In genomic region chr7:155555116-155555695, GRCh38 we compare ENCODE assay signal across 32 cellular contexts. TPM values are rescaled to one million over a fixed set of nuclear protein-coding genes. Genes with fewer than 3 reads are reported as not detected.
"Had no signal": no experiment of that assay in that cellular context is flagged by ENCODE, and none has a peak within 500 bp of the region (broad histone marks: within the 10 kb centered on the region; RNA-seq: fewer than 3 reads in every experiment).

No MANE protein-coding gene starts in this region.

- H3K9me3 ChIP-seq: left lung, mucosa of descending colon, pancreas, psoas muscle, right atrium auricular region, right lobe of liver, uterus had no signal

- H3K4me3 Mint-ChIP-seq: memory B cell; naive thymus-derived CD4-positive, alpha-beta T cell; nephron; neural progenitor cell; stimulated activated memory B cell treated with anti-CD40 and anti-IgM and Interleukin-4, amounts not matched to agents 10 μg/mL and 1 μg/mL and 100 μg/mL, for 72 hours; stimulated activated naive CD8-positive, alpha-beta T cell treated with anti-CD3 and anti-CD28 coated beads, Interleukin-15, amount 100 ng/mL, for 72 hours; type B pancreatic cell had no signal

- H3K27ac ChIP-seq: heart left ventricle, left lung, neural progenitor cell, pancreas, psoas muscle, right atrium auricular region, right lobe of liver, tibial nerve, uterus had no signal

- DNase-seq: glutamatergic neuron; islet precursor cell; left lung; midbrain; mucosa of descending colon; naive thymus-derived CD4-positive, alpha-beta T cell; psoas muscle; right lobe of liver; stimulated activated CD4-positive, alpha-beta T cell treated with anti-CD3 and anti-CD28 coated beads, Interleukin-1b, Interleukin-23, amount 100 ng/mL, for 48 hours; stimulated activated CD4-positive, alpha-beta T cell treated with anti-CD3 and anti-CD28 coated beads, Interleukin-2, amount 100 ng/mL, for 48 hours; stimulated activated CD4-positive, alpha-beta T cell treated with anti-CD3 and anti-CD28 coated beads, Interleukin-4, amount 100 ng/mL, for 4 hours; stimulated activated CD8-positive, alpha-beta memory T cell treated with anti-CD3 and anti-CD28 coated beads, Interleukin-4, amount 100 ng/mL, for 48 hours; stimulated activated naive CD4-positive, alpha-beta T cell treated with Interleukin-2 at 50 U/mL for 16 hours; stimulated activated naive CD8-positive, alpha-beta T cell treated with anti-CD3 and anti-CD28 coated beads, Interleukin-15, amount 100 ng/mL, for 72 hours; uterus had no signal

- H3K4me1 ChIP-seq: left lung, neural progenitor cell, pancreas, psoas muscle, right atrium auricular region, right lobe of liver, tibial nerve, uterus had no signal

- H3K36me3 ChIP-seq: heart left ventricle, left lung, neural progenitor cell, pancreas, right atrium auricular region, right lobe of liver, tibial nerve, uterus had no signal

- H3K4me1 Mint-ChIP-seq: memory B cell; naive thymus-derived CD4-positive, alpha-beta T cell; nephron; stimulated activated memory B cell treated with anti-CD40 and anti-IgM and Interleukin-4, amounts not matched to agents 10 μg/mL and 1 μg/mL and 100 μg/mL, for 72 hours; stimulated activated naive CD8-positive, alpha-beta T cell treated with anti-CD3 and anti-CD28 coated beads, Interleukin-15, amount 100 ng/mL, for 72 hours had no signal

- ATAC-seq: heart left ventricle; left lung; mucosa of descending colon; naive thymus-derived CD4-positive, alpha-beta T cell; pancreas; psoas muscle; right lobe of liver; stimulated activated memory B cell treated with anti-CD40 and anti-IgM and Interleukin-4, amounts not matched to agents 10 μg/mL and 1 μg/mL and 100 μg/mL, for 72 hours; stimulated activated naive CD8-positive, alpha-beta T cell treated with anti-CD3 and anti-CD28 coated beads, Interleukin-15, amount 100 ng/mL, for 72 hours had no signal

- H3K36me3 Mint-ChIP-seq: memory B cell; naive thymus-derived CD4-positive, alpha-beta T cell; neural progenitor cell; stimulated activated memory B cell treated with anti-CD40 and anti-IgM and Interleukin-4, amounts not matched to agents 10 μg/mL and 1 μg/mL and 100 μg/mL, for 72 hours; type B pancreatic cell had no signal

- H3K27me3 ChIP-seq: neural progenitor cell, pancreas, right atrium auricular region, right lobe of liver, tibial nerve, uterus had no signal

- H2AFZ ChIP-seq: neural progenitor cell had no signal

- H3K27ac Mint-ChIP-seq: memory B cell; naive thymus-derived CD4-positive, alpha-beta T cell; nephron; stimulated activated memory B cell treated with anti-CD40 and anti-IgM and Interleukin-4, amounts not matched to agents 10 μg/mL and 1 μg/mL and 100 μg/mL, for 72 hours; stimulated activated naive CD8-positive, alpha-beta T cell treated with anti-CD3 and anti-CD28 coated beads, Interleukin-15, amount 100 ng/mL, for 72 hours; type B pancreatic cell had no signal

- H3K4me2 ChIP-seq: neural progenitor cell, smooth muscle cell had no signal

- H3K9me3 Mint-ChIP-seq: memory B cell; stimulated activated memory B cell treated with anti-CD40 and anti-IgM and Interleukin-4, amounts not matched to agents 10 μg/mL and 1 μg/mL and 100 μg/mL, for 72 hours; stimulated activated naive CD8-positive, alpha-beta T cell treated with anti-CD3 and anti-CD28 coated beads, Interleukin-15, amount 100 ng/mL, for 72 hours; type B pancreatic cell had no signal

- H3K4me3 ChIP-seq: heart left ventricle, left lung, lung, mucosa of descending colon, neural progenitor cell, pancreas, psoas muscle, right atrium auricular region, right lobe of liver, smooth muscle cell, tibial nerve, uterus had no signal

RNA-seq across cellular contexts. Expression of gene CNPY1, which starts 8.8 kb away (rescaled TPM):
- total RNA-seq: heart left ventricle; kidney epithelial cell; left lung; lower leg skin; lung; mesenteric fat pad; mucosa of descending colon; naive thymus-derived CD4-positive, alpha-beta T cell; omental fat pad; pancreas; posterior vena cava; psoas muscle; right atrium auricular region; ureter; uterus had no signal
